In genomic region chr12:64332938-64333337, GRCh38 we compare ENCODE assay signal across 1 cellular context.
TF ChIP-seq lines count a peak whose summit lies in the region.

No MANE protein-coding gene starts in this region.

TF ChIP-seq in GM23338, 12 proteins besides CTCF, POLR2A, EP300 and RAD21 (continued from another document):
- TF ChIP-seq ZNF462 (CRISPR knock-in tag; IDR thresholded peaks at IDR 0.05), result no peak
- no peak for TF ChIP-seq ZNF114 (CRISPR knock-in tag; IDR thresholded peaks at IDR 0.05)
TF ChIP-seq in GM23338: peak in this region for 0.
